ENCODE assay signal across 19 cellular contexts in genomic region chr4:40209401-40209800, GRCh38. TPM values are rescaled to one million over a fixed set of nuclear protein-coding genes. Genes with fewer than 3 reads are reported as not detected.
DNase-seq lines count a peak whose midpoint lies in the region; ATAC-seq and TF ChIP-seq lines count a peak whose summit lies in the region.
"Had no signal": no experiment of that assay in that cellular context is flagged by ENCODE, and none has a peak within 500 bp of the region (broad histone marks: within the 10 kb centered on the region; RNA-seq: fewer than 3 reads in every experiment).

No MANE protein-coding gene starts in this region.

- DNase-seq in natural killer cell treated with Interleukin-12 subunit alpha and Interleukin-12 subunit beta and Interleukin-15 and Interleukin-18, amount 100 ng/mL, for 72 hours (ENCODE audit: low spot score), result no peak
- no peak for DNase-seq in natural killer cell
- no peak for DNase-seq in OCI-LY7 (ENCODE audit: low spot score)
- no peak for DNase-seq in activated naive CD8-positive, alpha-beta T cell treated with anti-CD3 and anti-CD28 coated beads, Interleukin-2, amount 10 ng/mL, durations not matched to agents 7 days and 5 days
- no peak for DNase-seq in aorta
- no peak for DNase-seq in DMS79 (lab: John Stamatoyannopoulos, UW)
- DNase-seq: activated CD4-positive, alpha-beta T cell treated with anti-CD3 and anti-CD28 coated beads, Interleukin-2, amount 50 U/mL, for 4 hours; activated gamma-delta T cell treated with Interleukin-2 at 50 U/mL for 16 hours; GDM1; GM23248; IMR-90; left ventricle myocardium inferior; NCI-H1048; NCI-H2081 treated with DMSO at 0.1 percent for 48 hours; NCI-H524; right lobe of liver had no signal

- CTCF ChIA-PET in OCI-LY7 (lab: Charles Lee; ENCODE audit: unreplicated experiment), result no interaction called here

- peak overlapping the region; percentile 84 for H3K4me2 ChIP-seq in OCI-LY7 (ENCODE audit: low read length)

- intact Hi-C loops in natural killer cell (cut with micrococcal nuclease), result no loop called here
- intact Hi-C loops in OCI-LY7 (cut with micrococcal nuclease; ENCODE audit: unreplicated experiment), result loop anchor here (5.0 kb wide), 1 partner anchor 752 kb away; the partner anchor contains the start of genes LIAS and RPL9
- intact Hi-C loops in aorta (cut with DNase I), result no loop called here

- H4K20me1 ChIP-seq in OCI-LY7 (ENCODE audit: insufficient read depth, low read length), result no peaks in the 10 kb centered on the region; the same call in 1 of the 2 replicates

- H3K4me1 Mint-ChIP-seq in natural killer cell treated with Interleukin-12 subunit alpha and Interleukin-12 subunit beta and Interleukin-15 and Interleukin-18, amount 100 ng/mL, for 72 hours (ENCODE audit: low read depth in 2 of 2), result peaks cover 72 to 86% of the 10 kb centered on the region in 2 donors
- H3K4me1 Mint-ChIP-seq in natural killer cell, result peaks cover 87 to 89% of the 10 kb centered on the region in 2 donors
- H3K4me1 Mint-ChIP-seq in activated naive CD8-positive, alpha-beta T cell treated with anti-CD3 and anti-CD28 coated beads, Interleukin-2, amount 10 ng/mL, durations not matched to agents 7 days and 5 days, result peaks cover 68% of the 10 kb centered on the region

- no peaks in the 10 kb centered on the region for H3K9me3 Mint-ChIP-seq in natural killer cell treated with Interleukin-12 subunit alpha and Interleukin-12 subunit beta and Interleukin-15 and Interleukin-18, amount 100 ng/mL, for 72 hours
- no peaks in the 10 kb centered on the region for H3K9me3 Mint-ChIP-seq in natural killer cell
- no peaks in the 10 kb centered on the region for H3K9me3 Mint-ChIP-seq in activated naive CD8-positive, alpha-beta T cell treated with anti-CD3 and anti-CD28 coated beads, Interleukin-2, amount 10 ng/mL, durations not matched to agents 7 days and 5 days

- H2AFZ ChIP-seq in OCI-LY7 (ENCODE audit: low read length), result no peak overlapping the region
- H2AFZ ChIP-seq: GM23248 had no signal

- H3K27me3 Mint-ChIP-seq in natural killer cell treated with Interleukin-12 subunit alpha and Interleukin-12 subunit beta and Interleukin-15 and Interleukin-18, amount 100 ng/mL, for 72 hours, result no peaks in the 10 kb centered on the region
- H3K27me3 Mint-ChIP-seq in natural killer cell (ENCODE audit: low read depth in 2 of 2), result no peaks in the 10 kb centered on the region
- H3K27me3 Mint-ChIP-seq in activated naive CD8-positive, alpha-beta T cell treated with anti-CD3 and anti-CD28 coated beads, Interleukin-2, amount 10 ng/mL, durations not matched to agents 7 days and 5 days, result no peaks in the 10 kb centered on the region

- ATAC-seq in natural killer cell treated with Interleukin-12 subunit alpha and Interleukin-12 subunit beta and Interleukin-15 and Interleukin-18, amount 100 ng/mL, for 72 hours, result no peak
- ATAC-seq in natural killer cell (no peak), GM21423 (IDR thresholded peaks at IDR 0.05; ENCODE audit: unreplicated experiment) (no peak), aorta (ENCODE audit: low FRiP score) (no peak), GM18907 (IDR thresholded peaks at IDR 0.05; ENCODE audit: unreplicated experiment) (no peak)
- no peak for ATAC-seq in activated naive CD8-positive, alpha-beta T cell treated with anti-CD3 and anti-CD28 coated beads, Interleukin-2, amount 10 ng/mL, durations not matched to agents 7 days and 5 days (ENCODE audit: low read depth)
- ATAC-seq: right lobe of liver had no signal

- H3K36me3 ChIP-seq in OCI-LY7 (ENCODE audit: insufficient read depth, low read length) (peaks cover 65% of the 10 kb centered on the region), aorta (ENCODE audit: control insufficient read depth in 1 of 2, insufficient read depth in 2 of 2, low read length in 1 of 2) (no peaks in the 10 kb centered on the region)
- H3K36me3 ChIP-seq: left ventricle myocardium inferior, right lobe of liver had no signal

- H3K4me3 ChIP-seq in OCI-LY7 (ENCODE audit: low read depth, low read length, poor library complexity, severe bottlenecking) (peak overlapping the region; percentile 29), aorta (ENCODE audit: low read length in 2 of 2) (no peak overlapping the region)
- H3K4me3 ChIP-seq: GM23248, left ventricle myocardium inferior, right lobe of liver had no signal

- POLR2A ChIA-PET in OCI-LY7 (lab: Charles Lee), result interaction anchor here (2.6 to 12.1 kb wide), 2 partner anchors 17 to 98 kb away, joined by 12 to 212 read pairs; partner anchors contain the start of gene RHOH
- POLR2A ChIA-PET in activated naive CD8-positive, alpha-beta T cell treated with anti-CD3 and anti-CD28 coated beads, Interleukin-2, amount 10 ng/mL, durations not matched to agents 7 days and 5 days (lab: Charles Lee), result interaction anchor here (1.0 to 14.7 kb wide), 7 partner anchors 10 to 153 kb away, joined by 3 to 360 read pairs (median 12); partner anchors contain the start of genes N4BP2 and RHOH

- WGBS in aorta, 2 donors, result 89 to 92% methylated on average over 4 of the region's 4 CpGs

- H3K9me2 ChIP-seq in OCI-LY7 (ENCODE audit: insufficient read depth, low read length), result no peaks in the 10 kb centered on the region

- no TSS peak for BruUV-seq in OCI-LY7 (replicated peaks; lab: Mats Ljungman, UMichigan)

- H3K4me1 ChIP-seq in OCI-LY7 (ENCODE audit: insufficient read depth, low read length, poor library complexity, severe bottlenecking), result peaks cover 99% of the 10 kb centered on the region
- H3K4me1 ChIP-seq in aorta (ENCODE audit: control insufficient read depth in 1 of 2, insufficient read depth in 2 of 2, low read length in 2 of 2), result no peaks in the 10 kb centered on the region
- H3K4me1 ChIP-seq: left ventricle myocardium inferior, right lobe of liver had no signal

- peaks cover 100% of the 10 kb centered on the region for H3K79me2 ChIP-seq in OCI-LY7 (ENCODE audit: insufficient read depth, low read depth, low read length)

- H3K36me3 Mint-ChIP-seq in natural killer cell treated with Interleukin-12 subunit alpha and Interleukin-12 subunit beta and Interleukin-15 and Interleukin-18, amount 100 ng/mL, for 72 hours, result peaks cover 17% of the 10 kb centered on the region
- no peaks in the 10 kb centered on the region for H3K36me3 Mint-ChIP-seq in natural killer cell
- peaks cover 73% of the 10 kb centered on the region for H3K36me3 Mint-ChIP-seq in activated naive CD8-positive, alpha-beta T cell treated with anti-CD3 and anti-CD28 coated beads, Interleukin-2, amount 10 ng/mL, durations not matched to agents 7 days and 5 days

- H3K27ac Mint-ChIP-seq in natural killer cell treated with Interleukin-12 subunit alpha and Interleukin-12 subunit beta and Interleukin-15 and Interleukin-18, amount 100 ng/mL, for 72 hours, result peak overlapping the region; percentile 78 to 80
- H3K27ac Mint-ChIP-seq in natural killer cell, result peak overlapping the region in 1 of 2 donors; percentile 58
- H3K27ac Mint-ChIP-seq in activated naive CD8-positive, alpha-beta T cell treated with anti-CD3 and anti-CD28 coated beads, Interleukin-2, amount 10 ng/mL, durations not matched to agents 7 days and 5 days, result peak overlapping the region; percentile 93

- H3K9me3 ChIP-seq in OCI-LY7 (ENCODE audit: low read length), result no peaks in the 10 kb centered on the region
- H3K9me3 ChIP-seq in aorta (ENCODE audit: control insufficient read depth, low read length), result no peaks in the 10 kb centered on the region
- H3K9me3 ChIP-seq: left ventricle myocardium inferior, right lobe of liver had no signal

- peak overlapping the region; percentile 66 for H3K4me3 Mint-ChIP-seq in natural killer cell treated with Interleukin-12 subunit alpha and Interleukin-12 subunit beta and Interleukin-15 and Interleukin-18, amount 100 ng/mL, for 72 hours
- no peak overlapping the region for H3K4me3 Mint-ChIP-seq in natural killer cell
- H3K4me3 Mint-ChIP-seq in activated naive CD8-positive, alpha-beta T cell treated with anti-CD3 and anti-CD28 coated beads, Interleukin-2, amount 10 ng/mL, durations not matched to agents 7 days and 5 days, result peak overlapping the region; percentile 90

- H3K27ac ChIP-seq in OCI-LY7 (ENCODE audit: low read depth, low read length, poor library complexity, severe bottlenecking) (peak overlapping the region; percentile 39), aorta (ENCODE audit: low read depth in 1 of 2, low read length in 2 of 2) (no peak overlapping the region)
- H3K27ac ChIP-seq: GM23248, left ventricle myocardium inferior, right lobe of liver had no signal

- H3K27me3 ChIP-seq in aorta (ENCODE audit: control insufficient read depth in 1 of 2, insufficient read depth in 2 of 2, low read length in 1 of 2), result no peaks in the 10 kb centered on the region
- H3K27me3 ChIP-seq: right lobe of liver had no signal

- TF ChIP-seq CTCF in natural killer cell (IDR thresholded peaks at IDR 0.05) (no peak), OCI-LY7 (conservative IDR thresholded peaks at IDR 0.05; ENCODE audit: low read length) (no peak)

RNA-seq across cellular contexts. Expression of gene RHOH, which starts 12.6 kb away (rescaled TPM):
- total RNA-seq in natural killer cell treated with Interleukin-12 subunit alpha and Interleukin-12 subunit beta and Interleukin-15 and Interleukin-18, amount 100 ng/mL, for 72 hours, result 100 to 1,000 TPM; 140 to 169 TPM
- total RNA-seq in natural killer cell, result 100 to 1,000 TPM; 195 to 233 (median 195) TPM
- total RNA-seq in OCI-LY7 (2014; rRNA removed; shearing (Covaris generic)), result 35.5 and 38.2 TPM in 2 replicates
- total RNA-seq in OCI-LY7 (2022), result 83.2 and 87.4 TPM in 2 replicates
- total RNA-seq in activated naive CD8-positive, alpha-beta T cell treated with anti-CD3 and anti-CD28 coated beads, Interleukin-2, amount 10 ng/mL, durations not matched to agents 7 days and 5 days, result 100 to 1,000 TPM; 187 to 190 TPM
- 1 to 10 TPM; 3.3 to 4.1 TPM for total RNA-seq in aorta
- polyA plus RNA-seq in aorta, result 1 to 10 TPM in 1 of 2 donors, under 1 TPM in 1; 0.74 to 3.3 TPM
- total RNA-seq: GM23248, IMR-90, osteocyte had no signal
- polyA plus RNA-seq: GM23248, IMR-90 had no signal

Comparison
In these comparisons a context has a peak if more than half of its experiments do, and no peak if none do; other contexts are left out.
1. RNA of gene RHOH, which starts 12.6 kb away (total RNA-seq): 195 to 233 TPM in natural killer cell, 187 to 190 TPM in activated naive CD8-positive, alpha-beta T cell treated with anti-CD3 and anti-CD28 coated beads, Interleukin-2, amount 10 ng/mL, durations not matched to agents 7 days and 5 days, 140 to 169 TPM in natural killer cell treated with Interleukin-12 subunit alpha and Interleukin-12 subunit beta and Interleukin-15 and Interleukin-18, amount 100 ng/mL, for 72 hours and 35.5 to 87.4 TPM in OCI-LY7; 3.3 to 4.1 TPM in aorta; every median in the first group is over 4 times any median in the second.